ENCODE assay signal across 14 cellular contexts in genomic region chr21:29639366-29640232, GRCh38.
DNase-seq lines count a peak whose midpoint lies in the region; ATAC-seq, FAIRE-seq and TF ChIP-seq lines count a peak whose summit lies in the region.
"Had no signal": no experiment of that assay in that cellular context is flagged by ENCODE, and none has a peak within 500 bp of the region (broad histone marks: within the 10 kb centered on the region; RNA-seq: fewer than 3 reads in every experiment).

No MANE protein-coding gene starts in this region.

- no peaks in the 10 kb centered on the region for H3K4me1 ChIP-seq in PC-9 (replicated peaks; ENCODE audit: insufficient read depth)

- no peaks in the 10 kb centered on the region for H3K9me3 ChIP-seq in PC-9 (ENCODE audit: insufficient read depth, low read depth)
- H3K9me3 ChIP-seq: thoracic aorta had no signal

- no peaks in the 10 kb centered on the region for H3F3A ChIP-seq in PC-9 (ENCODE audit: insufficient read depth, low read depth)

- H3K4me3 ChIP-seq in PC-9: no peak overlapping the region
- H3K4me3 ChIP-seq: thoracic aorta had no signal

- no peaks in the 10 kb centered on the region for H3K9me2 ChIP-seq in PC-9 (ENCODE audit: insufficient read depth)

- no peaks in the 10 kb centered on the region for H3K79me2 ChIP-seq in PC-9 (ENCODE audit: low read depth)

- no peak for TF ChIP-seq CTCF in PC-9 (conservative IDR thresholded peaks at IDR 0.05)

- POLR2A ChIA-PET in PC-9 (lab: Charles Lee; ENCODE audit: unreplicated experiment): no interaction called here

- no peaks in the 10 kb centered on the region for H3K27me3 ChIP-seq in PC-9 (ENCODE audit: insufficient read depth, low read depth)

- peak; percentile 31 for DNase-seq in SIG-M5 treated with dmso at 0.1 percent for 504 hours (lab: John Stamatoyannopoulos, UW; ENCODE audit: unreplicated experiment)
- DNase-seq in SIG-M5 (lab: John Stamatoyannopoulos, UW): no peak
- DNase-seq in KBM-7: peak; percentile 58
- DNase-seq in urothelium cell line (ENCODE audit: low spot score): no peak
- no peak for DNase-seq in Right ventricle myocardium superior
- no peak for DNase-seq in PC-9
- no peak for DNase-seq in GOT3 (lab: John Stamatoyannopoulos, UW)
- DNase-seq: 8988T, immature natural killer cell, KG1, NCI-H2029 treated with DMSO at 0.1 percent for 48 hours, PC-3 had no signal

- no peak overlapping the region for H3K4me2 ChIP-seq in PC-9

- no TSS peak for BruUV-seq in PC-9 (replicated peaks; lab: Mats Ljungman, UMichigan)

- H3K27ac ChIP-seq in PC-9: no peak overlapping the region
- H3K27ac ChIP-seq: thoracic aorta had no signal

- intact Hi-C loops in Right ventricle myocardium superior (cut with DNase I): no loop called here
- intact Hi-C loops in PC-9 (cut with micrococcal nuclease; ENCODE audit: unreplicated experiment): no loop called here

- ATAC-seq in HG02678 (IDR thresholded peaks at IDR 0.05; ENCODE audit: unreplicated experiment) (peak; percentile 42), Right ventricle myocardium superior (ENCODE audit: poor library complexity) (no peak)
- ATAC-seq: PC-3 had no signal

- CTCF ChIA-PET in PC-9 (lab: Charles Lee): no interaction called here

- no peak overlapping the region for H2AFZ ChIP-seq in PC-9

- no peaks in the 10 kb centered on the region for H3K36me3 ChIP-seq in PC-9 (ENCODE audit: low read depth)
- H3K36me3 ChIP-seq: thoracic aorta had no signal

- in situ Hi-C loops in KBM-7 (cut with MboI; ENCODE audit: low pct_unique_long_range_greater_than_20kb, low sequenced_read_pairs): no loop called here

- no peaks in the 10 kb centered on the region for H4K20me1 ChIP-seq in PC-9 (ENCODE audit: insufficient read depth)

- peak; percentile 17 for FAIRE-seq in urothelium cell line (lab: Jason Lieb, UNC)

Comparison
In these comparisons a context has a peak if more than half of its experiments do, and no peak if none do; other contexts are left out.
1. DNase-seq: peak in SIG-M5 treated with dmso at 0.1 percent for 504 hours (single experiment) and KBM-7 (single experiment); none in SIG-M5 (single experiment), urothelium cell line (single experiment), Right ventricle myocardium superior (single experiment), PC-9 (0 of 2) and GOT3 (single experiment).